ENCODE assay signal across 8 cellular contexts in the genomic region with DNA sequence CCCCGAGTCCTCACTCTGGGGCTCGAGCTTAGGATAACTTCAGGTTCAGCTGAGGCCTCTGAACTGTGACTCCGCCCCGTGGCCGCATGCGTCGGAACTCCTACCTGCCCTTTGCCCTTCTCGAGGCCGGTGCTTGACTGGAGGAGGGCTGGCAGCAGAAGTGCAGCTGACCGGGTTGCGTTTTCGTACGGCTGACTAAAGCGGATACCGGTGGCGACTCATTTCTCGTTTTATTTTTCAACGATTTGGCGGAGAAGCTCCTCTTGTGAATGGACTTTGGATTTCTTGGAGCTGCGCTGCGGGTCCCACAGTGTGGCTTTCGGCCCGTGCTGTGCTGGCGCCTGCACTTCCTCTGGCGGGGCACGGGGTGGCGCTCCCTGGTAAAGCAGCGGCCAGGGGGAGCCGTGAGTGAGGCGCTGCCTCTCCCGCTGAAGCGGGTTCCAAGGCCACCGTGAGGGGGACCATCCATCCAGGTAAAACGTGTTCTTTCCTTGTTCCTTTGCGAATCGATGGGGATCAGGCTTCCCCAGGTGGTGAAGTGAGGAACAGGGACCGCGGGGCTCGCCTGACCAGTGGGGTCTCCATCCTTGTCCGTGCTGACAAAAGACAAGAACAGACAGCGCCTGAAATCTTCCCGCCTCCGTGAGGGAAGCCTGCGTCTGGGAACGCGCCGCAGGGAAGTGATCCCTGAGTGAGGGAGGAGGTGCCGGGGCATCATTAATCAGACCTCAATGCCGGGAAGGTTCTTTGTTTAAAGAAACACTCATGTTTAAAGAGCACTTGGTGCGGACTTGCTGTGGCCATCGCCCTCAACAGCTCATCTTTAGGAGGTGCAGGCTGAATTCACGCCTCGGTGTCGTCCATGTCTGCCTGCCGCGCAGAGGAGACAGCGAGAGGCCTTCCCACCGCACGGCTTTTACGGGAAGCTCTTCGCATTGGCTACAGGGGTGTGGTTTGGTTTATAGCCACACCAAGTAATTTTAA. TPM values are rescaled to one million over a fixed set of nuclear protein-coding genes. Genes with fewer than 3 reads are reported as not detected.
DNase-seq lines count a peak whose midpoint lies in the region; ATAC-seq, FAIRE-seq and TF ChIP-seq lines count a peak whose summit lies in the region.

No MANE protein-coding gene starts in this region.

- H3K9ac ChIP-seq in HepG2 (ENCODE audit: insufficient read depth, low read depth, low read length): peak overlapping the region; percentile 64

- no peaks in the 10 kb centered on the region for H3K27me3 ChIP-seq in HepG2 (ENCODE audit: control insufficient read depth in 1 of 2, insufficient read depth in 2 of 2, low read length in 2 of 2)

- POLR2A ChIA-PET in HepG2 (lab: Yijun Ruan, JAX): interaction anchor here (0.5 to 3.9 kb wide), 23 partner anchors 10 to 763 kb away, joined by 3 to 198 read pairs (median 4); partner anchors contain the start of genes C6orf120, DYNLT2, ERMARD and FAM120B

- no peaks in the 10 kb centered on the region for H4K20me1 ChIP-seq in HepG2 (ENCODE audit: insufficient read depth, low read length)

- intact Hi-C loops in HepG2 (cut with micrococcal nuclease; ENCODE audit: unreplicated experiment): loop anchor here (1.0 to 2.0 kb wide), 7 partner anchors 9 to 833 kb away; partner anchors contain the start of genes DYNLT2 and ERMARD

- FAIRE-seq in HepG2 (lab: Jason Lieb, UNC): peak; percentile 89

- TF ChIP-seq EP300 in HepG2 (IDR thresholded peaks at IDR 0.05; ENCODE audit: low read depth in 2 of 2, low read length in 2 of 2) (0 out of 4 replicates have a peak, but pooled peaks of 1 of the 2 experiments have one; percentile 5), HepG2 (CRISPR knock-in tag; IDR thresholded peaks at IDR 0.05; ENCODE audit: borderline replicate concordance) (peak; percentile 38; the same call in 1 of the 2 replicates)

- TF ChIP-seq POLR2A in HepG2 (IDR thresholded peaks at IDR 0.05; ENCODE audit: insufficient read depth in 1 of 2, low read depth in 2 of 2, low read length in 2 of 2): peak; percentile 76 to 81

- ATAC-seq in GM19035 (IDR thresholded peaks at IDR 0.05; ENCODE audit: unreplicated experiment) (peak; percentile 96), HG03354 (IDR thresholded peaks at IDR 0.05; ENCODE audit: poor library complexity, severe bottlenecking, unreplicated experiment) (peak; percentile 98), HepG2 (peak; percentile 89)

- TSS peak; percentile 78 for BruUV-seq in HepG2 (replicated peaks; lab: Mats Ljungman, UMichigan)

- 0% methylated on average over 53 of the region's 61 CpGs for WGBS in HepG2 (ENCODE audit: low lambda C conversion rate)

- TF ChIP-seq RAD21 in HepG2 (CRISPR knock-in tag; IDR thresholded peaks at IDR 0.05): peak; percentile 99

- in situ Hi-C loops in HepG2 (cut with HindIII; ENCODE audit: extremely low pct_ligation_motif_present, low pct_unique_long_range_greater_than_20kb): loop anchor here (5.0 kb wide), 1 partner anchor 92 kb away; no protein-coding TSS in a partner anchor

- peaks cover 16% of the 10 kb centered on the region for H3K79me2 ChIP-seq in HepG2 (ENCODE audit: insufficient read depth, low read length)

- DNase-seq in AG10803 (ENCODE audit: low read depth) (peak; percentile 63), NCI-H460 (ENCODE audit: extremely low read depth, low read depth) (peak; percentile 51), coronary artery (ENCODE audit: low spot score) (peak; percentile 81), HepG2 (ENCODE audit: low spot score) (peak; percentile 82)
- peak; percentile 81 for DNase-seq in activated CD4-positive, alpha-beta T cell treated with anti-CD3 and anti-CD28 coated beads for 48 hours
- peak; percentile 76 to 77 for DNase-seq in stimulated activated CD4-positive, alpha-beta T cell treated with anti-CD3 and anti-CD28 coated beads, Interleukin-2, amount 100 ng/mL, for 48 hours

- H2AFZ ChIP-seq in HepG2 (ENCODE audit: low read length): peak overlapping the region; percentile 93

- H3K9me3 ChIP-seq in HepG2 (ENCODE audit: low read length): no peaks in the 10 kb centered on the region

- H3K4me3 ChIP-seq in AG10803 (ENCODE audit: low read length): peak overlapping the region; percentile 69
- H3K4me3 ChIP-seq in coronary artery: peak overlapping the region; percentile 79
- peak overlapping the region; percentile 64 to 80 (median 65) for H3K4me3 ChIP-seq in HepG2 (replicated peaks in 1 of 3; ENCODE audit: insufficient read depth in 1 of 3, low read depth in 2 of 3, low read length in 3 of 3)

- H3K27ac ChIP-seq in coronary artery (peak overlapping the region; percentile 61 to 82), HepG2 (ENCODE audit: extremely low read length, insufficient read depth, low read length) (peak overlapping the region; percentile 85)

- peaks cover 58% of the 10 kb centered on the region for H3K4me1 ChIP-seq in HepG2 (ENCODE audit: insufficient read depth, low read length)

- CTCF ChIA-PET in HepG2 (lab: Yijun Ruan, JAX; ENCODE audit: low intra/inter-chr PET ratio, low total read pairs): interaction anchor here (0.7 to 1.9 kb wide), 4 partner anchors 9 to 740 kb away, joined by 3 to 15 read pairs (median 4); no protein-coding TSS in a partner anchor

- no peaks in the 10 kb centered on the region for H3K36me3 ChIP-seq in HepG2 (replicated peaks in 1 of 2; ENCODE audit: control insufficient read depth in 1 of 2, insufficient read depth in 2 of 2, low read length in 2 of 2)

- peak overlapping the region; percentile 93 for H3K4me2 ChIP-seq in HepG2 (ENCODE audit: low read depth, low read length)

- TF ChIP-seq CTCF in AG10803 (conservative IDR thresholded peaks at IDR 0.05; ENCODE audit: low read length): peak; percentile 89
- peak; percentile 95 for TF ChIP-seq CTCF in coronary artery (IDR thresholded peaks at IDR 0.05)
- TF ChIP-seq CTCF in HepG2 (CRISPR knock-in tag; IDR thresholded peaks at IDR 0.05): peak; percentile 99

TF ChIP-seq in HepG2, 621 proteins besides CTCF, POLR2A, EP300 and RAD21 (continues in another document):
- TF ChIP-seq ZNF577 (CRISPR knock-in tag; IDR thresholded peaks at IDR 0.05; ENCODE audit: borderline replicate concordance, low read depth): no peak
- no peak for TF ChIP-seq SOX6 (IDR thresholded peaks at IDR 0.05)
- peak; percentile 78 for TF ChIP-seq SOX6 (CRISPR knock-in tag; IDR thresholded peaks at IDR 0.05)

RNA-seq across cellular contexts. Expression of gene ERMARD, which starts 38.8 kb away (rescaled TPM):
- 14.7 and 16.8 TPM in 2 replicates for total RNA-seq in NCI-H460 (2014; rRNA removed; shearing (Covaris generic))
- 34.0 and 43.9 TPM in 2 replicates for polyA plus RNA-seq in NCI-H460 (2014; cell fraction: nucleus; rRNA removed)
- 8.4 and 10.7 TPM in 2 replicates for total RNA-seq in HepG2 (2016; rRNA removed; fragmentation: Illumina TruSeq; extraction: Trizol)
- total RNA-seq in HepG2 (2016; cell fraction: cytosol; rRNA removed; fragmentation: Illumina TruSeq; extraction: Trizol; ENCODE audit: low read depth): 5.5 and 7.1 TPM in 2 replicates
- 7.1 and 13.2 TPM in 2 replicates for total RNA-seq in HepG2 (2016; cell fraction: insoluble cytoplasmic fraction; rRNA removed; fragmentation: Illumina TruSeq; extraction: Trizol)
- total RNA-seq in HepG2 (2016; cell fraction: membrane; rRNA removed; fragmentation: Illumina TruSeq; extraction: Trizol): 7.3 and 7.5 TPM in 2 replicates
- total RNA-seq in HepG2 (2016; cell fraction: nucleus; rRNA removed; fragmentation: Illumina TruSeq; extraction: Trizol): 16.6 and 17.0 TPM in 2 replicates
- polyA plus RNA-seq in HepG2 (2011; rRNA removed): 8.8 and 11.6 TPM in 2 replicates
- polyA plus RNA-seq in HepG2 (2011; cell fraction: cytosol; rRNA removed): 6.1 and 7.4 TPM in 2 replicates
- polyA plus RNA-seq in HepG2 (2011; cell fraction: nucleus; rRNA removed): 35.0 and 45.3 TPM in 2 replicates
- polyA plus RNA-seq in HepG2 (2012): 7.7 and 8.9 TPM in 2 replicates
- polyA plus RNA-seq in HepG2 (2016; cell fraction: cytosol; fragmentation: Illumina TruSeq; extraction: Trizol; ENCODE audit: low read depth): 1.9 and 2.2 TPM in 2 replicates
- polyA plus RNA-seq in HepG2 (2016; cell fraction: insoluble cytoplasmic fraction; fragmentation: Illumina TruSeq; extraction: Trizol; ENCODE audit: low read depth): 4.8 and 5.9 TPM in 2 replicates
- 2.4 and 3.3 TPM in 2 replicates for polyA plus RNA-seq in HepG2 (2016; cell fraction: membrane; fragmentation: Illumina TruSeq; extraction: Trizol; ENCODE audit: low read depth)
- 28.4 and 29.0 TPM in 2 replicates for polyA plus RNA-seq in HepG2 (2016; cell fraction: nucleus; fragmentation: Illumina TruSeq; extraction: Trizol; ENCODE audit: insufficient read depth, low read depth)
- 6.3 TPM in 2 replicates for polyA minus RNA-seq in HepG2 (2011; rRNA and poly(A)+ RNA removed; ENCODE audit: low replicate concordance)
- 2.4 and 4.4 TPM in 2 replicates for polyA minus RNA-seq in HepG2 (2011; cell fraction: cytosol; rRNA and poly(A)+ RNA removed)
- polyA minus RNA-seq in HepG2 (2011; cell fraction: nucleus; rRNA and poly(A)+ RNA removed): 10.9 and 14.3 TPM in 2 replicates

RNA-seq across cellular contexts. Expression of gene DYNLT2, which starts 38.9 kb away (rescaled TPM):
- 1.2 and 1.3 TPM in 2 replicates for total RNA-seq in NCI-H460 (2014; rRNA removed; shearing (Covaris generic))
- 3.1 and 6.7 TPM in 2 replicates for polyA plus RNA-seq in NCI-H460 (2014; cell fraction: nucleus; rRNA removed)
- total RNA-seq in HepG2 (2016; rRNA removed; fragmentation: Illumina TruSeq; extraction: Trizol): 3.1 and 4.3 TPM in 2 replicates
- 1.7 and 1.9 TPM in 2 replicates for total RNA-seq in HepG2 (2016; cell fraction: cytosol; rRNA removed; fragmentation: Illumina TruSeq; extraction: Trizol; ENCODE audit: low read depth)
- 3.0 and 4.1 TPM in 2 replicates for total RNA-seq in HepG2 (2016; cell fraction: insoluble cytoplasmic fraction; rRNA removed; fragmentation: Illumina TruSeq; extraction: Trizol)
- 4.9 and 5.8 TPM in 2 replicates for total RNA-seq in HepG2 (2016; cell fraction: membrane; rRNA removed; fragmentation: Illumina TruSeq; extraction: Trizol)
- total RNA-seq in HepG2 (2016; cell fraction: nucleus; rRNA removed; fragmentation: Illumina TruSeq; extraction: Trizol): 6.6 and 7.6 TPM in 2 replicates
- polyA plus RNA-seq in HepG2 (2011; rRNA removed): 1.7 and 2.1 TPM in 2 replicates
- polyA plus RNA-seq in HepG2 (2011; cell fraction: cytosol; rRNA removed): 1.1 TPM in 2 replicates
- 2.6 and 3.0 TPM in 2 replicates for polyA plus RNA-seq in HepG2 (2011; cell fraction: nucleus; rRNA removed)
- 6.2 and 8.3 TPM in 2 replicates for polyA plus RNA-seq in HepG2 (2012)
- 1.8 and 2.2 TPM in 2 replicates for polyA plus RNA-seq in HepG2 (2016; cell fraction: cytosol; fragmentation: Illumina TruSeq; extraction: Trizol; ENCODE audit: low read depth)
- 3.8 and 4.0 TPM in 2 replicates for polyA plus RNA-seq in HepG2 (2016; cell fraction: insoluble cytoplasmic fraction; fragmentation: Illumina TruSeq; extraction: Trizol; ENCODE audit: low read depth)
- 5.3 and 5.7 TPM in 2 replicates for polyA plus RNA-seq in HepG2 (2016; cell fraction: membrane; fragmentation: Illumina TruSeq; extraction: Trizol; ENCODE audit: low read depth)
- polyA plus RNA-seq in HepG2 (2016; cell fraction: nucleus; fragmentation: Illumina TruSeq; extraction: Trizol; ENCODE audit: insufficient read depth, low read depth): 10.1 and 11.1 TPM in 2 replicates
- 0.30 and 0.36 TPM in 2 replicates for polyA minus RNA-seq in HepG2 (2011; rRNA and poly(A)+ RNA removed; ENCODE audit: low replicate concordance)
- 0.30 and 1.1 TPM in 2 replicates for polyA minus RNA-seq in HepG2 (2011; cell fraction: cytosol; rRNA and poly(A)+ RNA removed)
- 5.0 and 5.8 TPM in 2 replicates for polyA minus RNA-seq in HepG2 (2011; cell fraction: nucleus; rRNA and poly(A)+ RNA removed)

Comparison
In these comparisons a context has a peak if more than half of its experiments do, and no peak if none do; other contexts are left out.
1. Peak in every context shown above with its lines: DNase-seq, ATAC-seq, H3K4me3 ChIP-seq and H3K27ac ChIP-seq.